In genomic region chr3:128910006-128910405, GRCh38 we compare ENCODE assay signal across 23 cellular contexts.
"Had no signal": no experiment of that assay in that cellular context is flagged by ENCODE, and none has a peak within 500 bp of the region (broad histone marks: within the 10 kb centered on the region; RNA-seq: fewer than 3 reads in every experiment).

No MANE protein-coding gene starts in this region.

- H3K27me3 Mint-ChIP-seq: activated B cell treated with CpG ODN at 0.5 μM for 24 hours; activated CD8-positive, alpha-beta T cell treated with anti-CD3 and anti-CD28 coated beads for 36 hours; activated T-helper 17 cell treated with anti-CD3 and anti-CD28 coated beads, Interleukin-2, amount 50 U/mL, for 72 hours; memory B cell; naive thymus-derived CD8-positive, alpha-beta T cell; stimulated activated naive B cell treated with anti-CD40 and anti-IgM and Interleukin-4, amounts not matched to agents 10 μg/mL and 1 μg/mL and 100 μg/mL, for 72 hours had no signal

- H3K9me3 Mint-ChIP-seq: activated B cell treated with CpG ODN at 0.5 μM for 24 hours; activated CD8-positive, alpha-beta T cell treated with anti-CD3 and anti-CD28 coated beads for 36 hours; activated naive CD4-positive, alpha-beta T cell treated with anti-CD3 and anti-CD28 coated beads, Interleukin-2, amount 50 U/mL, for 72 hours; activated T-cell treated with anti-CD3 and anti-CD28 coated beads, Interleukin-2, amount 50 U/mL, for 4 hours; activated T-helper 17 cell treated with anti-CD3 and anti-CD28 coated beads, Interleukin-2, amount 50 U/mL, for 72 hours; memory B cell; naive thymus-derived CD8-positive, alpha-beta T cell; neural crest cell; stimulated activated naive B cell treated with anti-CD40 and anti-IgM and Interleukin-4, amounts not matched to agents 10 μg/mL and 1 μg/mL and 100 μg/mL, for 72 hours had no signal

- H2AFZ ChIP-seq: parathyroid adenoma had no signal

- DNase-seq: activated B cell treated with CpG ODN at 0.5 μM for 24 hours; activated CD4-positive, alpha-beta T cell treated with anti-CD3 and anti-CD28 coated beads, Interleukin-2, amount 50 U/mL, for 1 hour; activated CD8-positive, alpha-beta T cell treated with anti-CD3 and anti-CD28 coated beads for 36 hours; activated naive CD4-positive, alpha-beta T cell; activated T-cell treated with anti-CD3 and anti-CD28 coated beads, Interleukin-2, amount 50 U/mL, for 4 hours; dorsolateral prefrontal cortex; effector memory CD4-positive, alpha-beta T cell; erythroblast; glutamatergic neuron; naive thymus-derived CD8-positive, alpha-beta T cell; occipital lobe; stimulated activated CD4-positive, alpha-beta T cell treated with anti-CD3 and anti-CD28 coated beads, Interleukin-15, amount 100 ng/mL, for 24 hours; stimulated activated CD4-positive, alpha-beta T cell treated with anti-CD3 and anti-CD28 coated beads, Interleukin-2, amount 100 ng/mL, for 24 hours; stimulated activated naive B cell treated with anti-CD40 and anti-IgM and Interleukin-4, amounts not matched to agents 10 μg/mL and 1 μg/mL and 100 μg/mL, for 72 hours; T-helper 2 cell had no signal

- H3K9me3 ChIP-seq: gastrocnemius medialis, right atrium auricular region, tibial nerve had no signal

- H3K9ac ChIP-seq: parathyroid adenoma had no signal

- H3K4me1 Mint-ChIP-seq: activated B cell treated with CpG ODN at 0.5 μM for 24 hours; activated T-helper 17 cell treated with anti-CD3 and anti-CD28 coated beads, Interleukin-2, amount 50 U/mL, for 72 hours; memory B cell; naive thymus-derived CD8-positive, alpha-beta T cell; neural crest cell; stimulated activated naive B cell treated with anti-CD40 and anti-IgM and Interleukin-4, amounts not matched to agents 10 μg/mL and 1 μg/mL and 100 μg/mL, for 72 hours had no signal

- H3K27me3 ChIP-seq: dorsolateral prefrontal cortex, gastrocnemius medialis, right atrium auricular region, tibial nerve had no signal

- H3K4me3 ChIP-seq: dorsolateral prefrontal cortex, gastrocnemius medialis, right atrium auricular region, tibial nerve had no signal

- H3K27ac Mint-ChIP-seq: activated B cell treated with CpG ODN at 0.5 μM for 24 hours; activated CD8-positive, alpha-beta T cell treated with anti-CD3 and anti-CD28 coated beads for 36 hours; activated naive CD4-positive, alpha-beta T cell treated with anti-CD3 and anti-CD28 coated beads, Interleukin-2, amount 50 U/mL, for 72 hours; activated T-helper 17 cell treated with anti-CD3 and anti-CD28 coated beads, Interleukin-2, amount 50 U/mL, for 72 hours; memory B cell; stimulated activated naive B cell treated with anti-CD40 and anti-IgM and Interleukin-4, amounts not matched to agents 10 μg/mL and 1 μg/mL and 100 μg/mL, for 72 hours had no signal

- H3K4me1 ChIP-seq: gastrocnemius medialis, parathyroid adenoma, tibial nerve had no signal

- H3K27ac ChIP-seq: dorsolateral prefrontal cortex, gastrocnemius medialis, parathyroid adenoma, tibial nerve had no signal

- H3K4me3 Mint-ChIP-seq: activated B cell treated with CpG ODN at 0.5 μM for 24 hours; activated CD8-positive, alpha-beta T cell treated with anti-CD3 and anti-CD28 coated beads for 36 hours; activated T-cell treated with anti-CD3 and anti-CD28 coated beads, Interleukin-2, amount 50 U/mL, for 4 hours; activated T-helper 17 cell treated with anti-CD3 and anti-CD28 coated beads, Interleukin-2, amount 50 U/mL, for 72 hours; memory B cell; naive thymus-derived CD8-positive, alpha-beta T cell; neural crest cell; stimulated activated naive B cell treated with anti-CD40 and anti-IgM and Interleukin-4, amounts not matched to agents 10 μg/mL and 1 μg/mL and 100 μg/mL, for 72 hours had no signal
